Comparison of ENCODE assay signal across 8 cellular contexts in the genomic region with DNA sequence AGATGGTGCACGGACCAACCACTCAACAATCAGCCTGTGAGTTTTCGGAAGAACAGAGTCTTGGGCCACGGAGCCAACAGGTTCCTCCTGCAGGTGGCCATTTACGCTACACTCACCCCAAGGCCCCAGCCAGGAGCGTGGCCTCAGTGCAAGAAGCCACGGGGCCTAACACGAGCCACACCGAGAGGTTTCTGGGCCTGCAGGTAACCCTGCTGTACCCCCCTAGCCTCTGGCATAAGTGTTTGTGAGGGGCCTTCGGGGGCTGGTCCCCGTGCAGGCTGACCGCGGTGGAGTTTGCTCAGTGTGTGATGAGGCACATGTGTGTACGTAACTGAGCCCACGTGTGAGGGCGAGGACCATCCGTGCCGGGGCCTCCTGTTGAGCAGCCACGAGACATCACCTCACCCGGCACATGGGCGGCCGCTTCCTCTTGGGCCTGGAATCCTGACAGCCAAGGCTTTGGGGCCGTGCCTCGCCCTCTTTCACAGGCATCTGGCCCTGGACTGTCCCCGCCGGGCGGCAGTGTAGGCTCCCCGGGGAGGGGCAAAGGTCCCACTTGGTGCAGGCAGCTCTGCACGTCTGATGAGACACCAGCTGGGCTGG.
A peak's percentile ranks its signal among the peaks of the same experiment; 100 is the strongest.
DNase-seq lines count a peak whose midpoint lies in the region; ATAC-seq and TF ChIP-seq lines count a peak whose summit lies in the region.

No MANE protein-coding gene starts in this region.

- H3K9me3 ChIP-seq in spleen = no peaks in the 10 kb centered on the region

- H3K36me3 ChIP-seq in spleen = no peaks in the 10 kb centered on the region

- peak overlapping the region; percentile 78 for H3K4me3 Mint-ChIP-seq in central memory CD8-positive, alpha-beta T cell
- H3K4me3 Mint-ChIP-seq in endothelial cell (ENCODE audit: unreplicated experiment) = no peak overlapping the region

- no peak for TF ChIP-seq POLR2A in spleen (IDR thresholded peaks at IDR 0.05)

- no peak for DNase-seq in central memory CD8-positive, alpha-beta T cell (ENCODE audit: low spot score in 2 of 2)
- DNase-seq in spleen = peak; percentile 88
- no peak for DNase-seq in G401 (ENCODE audit: low spot score)
- DNase-seq in NAMALWA (ENCODE audit: low spot score) = no peak
- DNase-seq in endothelial cell (ENCODE audit: low spot score) = no peak
- DNase-seq in HPDE6-E6E7 (ENCODE audit: extremely low spot score) = no peak

- H3K27ac Mint-ChIP-seq in central memory CD8-positive, alpha-beta T cell (ENCODE audit: low read depth) = peak overlapping the region; percentile 89
- H3K27ac Mint-ChIP-seq in endothelial cell (ENCODE audit: unreplicated experiment) = no peak overlapping the region

- peak overlapping the region; percentile 1 to 60 (median 28) for H3K4me3 ChIP-seq in spleen

- TF ChIP-seq CTCF in spleen (IDR thresholded peaks at IDR 0.05 in 8 of 11, conservative IDR thresholded peaks at IDR 0.05 in 3 of 11) (no peak), endothelial cell (IDR thresholded peaks at IDR 0.05; ENCODE audit: unreplicated experiment) (no peak)

- H3K27ac ChIP-seq in spleen = peak overlapping the region in 7 of 8 donors; percentile 22 to 84 (median 73)

- H3K36me3 Mint-ChIP-seq in central memory CD8-positive, alpha-beta T cell (ENCODE audit: insufficient read depth) = peaks cover 16% of the 10 kb centered on the region
- no peaks in the 10 kb centered on the region for H3K36me3 Mint-ChIP-seq in endothelial cell (ENCODE audit: low read depth, unreplicated experiment)

- peaks cover 0 to 9% (median 0%) of the 10 kb centered on the region in 7 donors for H3K27me3 ChIP-seq in spleen (replicated peaks in 1 of 7)

- 57 to 85% (median 63%) methylated on average over 18 to 28 of the region's 28 CpGs for WGBS in spleen, 5 donors

- H3K9me3 Mint-ChIP-seq in central memory CD8-positive, alpha-beta T cell = no peaks in the 10 kb centered on the region
- no peaks in the 10 kb centered on the region for H3K9me3 Mint-ChIP-seq in endothelial cell (ENCODE audit: unreplicated experiment)

- H3K27me3 Mint-ChIP-seq in central memory CD8-positive, alpha-beta T cell = no peaks in the 10 kb centered on the region
- peaks cover 1% of the 10 kb centered on the region for H3K27me3 Mint-ChIP-seq in endothelial cell (ENCODE audit: unreplicated experiment)

- intact Hi-C loops in spleen (cut with DNase I; ENCODE audit: low total_unique reads) = no loop called here

- ATAC-seq in GM19438 (IDR thresholded peaks at IDR 0.05; ENCODE audit: low read depth, unreplicated experiment) (peak; percentile 17), HG03378 (IDR thresholded peaks at IDR 0.05; ENCODE audit: unreplicated experiment) (peak; percentile 10)
- peak; percentile 34 for ATAC-seq in central memory CD8-positive, alpha-beta T cell (replicated peaks; ENCODE audit: extremely low read depth, poor library complexity, severe bottlenecking)

- in situ Hi-C loops in G401 (cut with HindIII; ENCODE audit: low sequenced_read_pairs) = no loop called here

- H3K4me1 Mint-ChIP-seq in central memory CD8-positive, alpha-beta T cell = peaks cover 42% of the 10 kb centered on the region
- H3K4me1 Mint-ChIP-seq in endothelial cell (ENCODE audit: unreplicated experiment) = peaks cover 5% of the 10 kb centered on the region

- peaks cover 16 to 30% (median 25%) of the 10 kb centered on the region in 6 donors for H3K4me1 ChIP-seq in spleen
